9 cellular contexts compared by ENCODE assay signal in genomic region chr15:80170596-80170995, GRCh38.
"Had no signal": no experiment of that assay in that cellular context is flagged by ENCODE, and none has a peak within 500 bp of the region (broad histone marks: within the 10 kb centered on the region; RNA-seq: fewer than 3 reads in every experiment).

No MANE protein-coding gene starts in this region.

- H3K4me3 ChIP-seq: GM23248, HAP-1, K562 had no signal

- DNase-seq: GM23248, GOT3, H7, HFFc6, IMR-90 had no signal

- H3K9me3 ChIP-seq: HAP-1 had no signal

- H3K4me1 ChIP-seq: HAP-1 had no signal

- H3K4me3 Mint-ChIP-seq: HFFc6 had no signal

- H2AFZ ChIP-seq: GM23248 had no signal

- H3K9me3 Mint-ChIP-seq: HFFc6 had no signal

- H3K27ac Mint-ChIP-seq: HFFc6 had no signal

- FAIRE-seq: K562 had no signal

- H3K27ac ChIP-seq: GM23248, HL-60 had no signal

- H3K9ac ChIP-seq: GM23248 had no signal

- ATAC-seq: HCT116, K562 had no signal
